Comparison of ENCODE assay signal across 20 cellular contexts in genomic region chr9:97665742-97666141, GRCh38. TPM values are rescaled to one million over a fixed set of nuclear protein-coding genes. Genes with fewer than 3 reads are reported as not detected.
A peak's percentile ranks its signal among the peaks of the same experiment; 100 is the strongest.
DNase-seq lines count a peak whose midpoint lies in the region; ATAC-seq and TF ChIP-seq lines count a peak whose summit lies in the region.
"Had no signal": no experiment of that assay in that cellular context is flagged by ENCODE, and none has a peak within 500 bp of the region (broad histone marks: within the 10 kb centered on the region; RNA-seq: fewer than 3 reads in every experiment).

No MANE protein-coding gene starts in this region.

- no peaks in the 10 kb centered on the region for H3K27me3 Mint-ChIP-seq in activated CD4-positive, alpha-beta T cell treated with anti-CD3 and anti-CD28 coated beads for 36 hours
- no peaks in the 10 kb centered on the region for H3K27me3 Mint-ChIP-seq in activated naive CD8-positive, alpha-beta T cell treated with anti-CD3 and anti-CD28 coated beads, Interleukin-2, amount 50 U/mL, for 24 hours
- H3K27me3 Mint-ChIP-seq in stimulated activated naive CD8-positive, alpha-beta T cell treated with anti-CD3 and anti-CD28 coated beads, Interleukin-15, Interleukin-2, amounts not matched to agents 100 ng/mL and 50 ng/mL, for 24 hours: no peaks in the 10 kb centered on the region
- H3K27me3 Mint-ChIP-seq: CD4-positive, alpha-beta memory T cell had no signal

- no peaks in the 10 kb centered on the region for H3K9me3 Mint-ChIP-seq in activated CD4-positive, alpha-beta T cell treated with anti-CD3 and anti-CD28 coated beads for 36 hours (ENCODE audit: low read depth)
- H3K9me3 Mint-ChIP-seq in activated naive CD4-positive, alpha-beta T cell treated with anti-CD3 and anti-CD28 coated beads, Interleukin-2, amount 50 U/mL, for 72 hours: no peaks in the 10 kb centered on the region
- no peaks in the 10 kb centered on the region for H3K9me3 Mint-ChIP-seq in activated naive CD8-positive, alpha-beta T cell treated with anti-CD3 and anti-CD28 coated beads, Interleukin-2, amount 50 U/mL, for 24 hours
- H3K9me3 Mint-ChIP-seq in stimulated activated naive CD8-positive, alpha-beta T cell treated with anti-CD3 and anti-CD28 coated beads, Interleukin-15, Interleukin-2, amounts not matched to agents 100 ng/mL and 50 ng/mL, for 24 hours: no peaks in the 10 kb centered on the region
- H3K9me3 Mint-ChIP-seq: CD4-positive, alpha-beta memory T cell had no signal

- no peak overlapping the region for H3K4me3 ChIP-seq in dorsolateral prefrontal cortex
- H3K4me3 ChIP-seq: GM23248 had no signal

- intact Hi-C loops in activated CD4-positive, alpha-beta T cell treated with anti-CD3 and anti-CD28 coated beads for 36 hours (cut with DNase I, micrococcal nuclease): no loop called here
- intact Hi-C loops in dorsolateral prefrontal cortex (cut with DNase I): no loop called here

- TF ChIP-seq CTCF in dorsolateral prefrontal cortex (IDR thresholded peaks at IDR 0.05 in 54 of 56, conservative IDR thresholded peaks at IDR 0.05 in 2 of 56; ENCODE audit: low read depth in 1 of 56, partially characterized antibody in 56 of 56): no peak

- no peak overlapping the region for H3K4me3 Mint-ChIP-seq in activated CD4-positive, alpha-beta T cell treated with anti-CD3 and anti-CD28 coated beads for 36 hours
- H3K4me3 Mint-ChIP-seq in activated naive CD8-positive, alpha-beta T cell treated with anti-CD3 and anti-CD28 coated beads, Interleukin-2, amount 50 U/mL, for 24 hours: no peak overlapping the region
- no peak overlapping the region for H3K4me3 Mint-ChIP-seq in stimulated activated naive CD8-positive, alpha-beta T cell treated with anti-CD3 and anti-CD28 coated beads, Interleukin-15, Interleukin-2, amounts not matched to agents 100 ng/mL and 50 ng/mL, for 24 hours
- H3K4me3 Mint-ChIP-seq: CD4-positive, alpha-beta memory T cell had no signal

- POLR2A ChIA-PET in activated CD4-positive, alpha-beta T cell treated with anti-CD3 and anti-CD28 coated beads for 36 hours (lab: Charles Lee): no interaction called here

- DNase-seq in activated CD4-positive, alpha-beta T cell treated with anti-CD3 and anti-CD28 coated beads for 36 hours: no peak
- DNase-seq in activated CD4-positive, alpha-beta T cell treated with anti-CD3 and anti-CD28 coated beads, Interleukin-2, amount 50 U/mL, for 4 hours: no peak
- DNase-seq in activated naive CD4-positive, alpha-beta T cell treated with anti-CD3 and anti-CD28 coated beads, Interleukin-2, amount 50 U/mL, for 72 hours (ENCODE audit: low spot score in 2 of 2): no peak
- DNase-seq in activated naive CD4-positive, alpha-beta T cell treated with anti-CD3 and anti-CD28 coated beads, Interleukin-2, amount 50 U/mL, for 16 hours: no peak
- no peak for DNase-seq in activated naive CD8-positive, alpha-beta T cell treated with anti-CD3 and anti-CD28 coated beads, Interleukin-2, amount 50 U/mL, for 24 hours
- DNase-seq in dorsolateral prefrontal cortex: no peak
- no peak for DNase-seq in activated effector memory CD4-positive, alpha-beta T cell treated with anti-CD3 and anti-CD28 coated beads, Interleukin-2, amount 50 U/mL, for 16 hours
- DNase-seq: 8988T; BE2C; Calu3; CD4-positive, alpha-beta memory T cell; GF-D8; HCEC 1CT; NCI-H1417; NCI-H187; NCI-H2107; NCI-H510A treated with DMSO at 0.1 percent for 48 hours; NCI-H82 had no signal

- peak overlapping the region; percentile 48 for H3K27ac Mint-ChIP-seq in activated CD4-positive, alpha-beta T cell treated with anti-CD3 and anti-CD28 coated beads for 36 hours
- H3K27ac Mint-ChIP-seq in activated naive CD4-positive, alpha-beta T cell treated with anti-CD3 and anti-CD28 coated beads, Interleukin-2, amount 50 U/mL, for 72 hours: peak overlapping the region; percentile 8 to 71
- peak overlapping the region; percentile 80 for H3K27ac Mint-ChIP-seq in activated naive CD8-positive, alpha-beta T cell treated with anti-CD3 and anti-CD28 coated beads, Interleukin-2, amount 50 U/mL, for 24 hours
- peak overlapping the region; percentile 91 for H3K27ac Mint-ChIP-seq in stimulated activated naive CD8-positive, alpha-beta T cell treated with anti-CD3 and anti-CD28 coated beads, Interleukin-15, Interleukin-2, amounts not matched to agents 100 ng/mL and 50 ng/mL, for 24 hours

- peak; percentile 50 for ATAC-seq in activated CD4-positive, alpha-beta T cell treated with anti-CD3 and anti-CD28 coated beads for 36 hours
- peak; percentile 47 to 68 for ATAC-seq in activated naive CD4-positive, alpha-beta T cell treated with anti-CD3 and anti-CD28 coated beads, Interleukin-2, amount 50 U/mL, for 72 hours
- ATAC-seq in activated naive CD8-positive, alpha-beta T cell treated with anti-CD3 and anti-CD28 coated beads, Interleukin-2, amount 50 U/mL, for 24 hours: peak; percentile 84

- H3K27ac ChIP-seq in dorsolateral prefrontal cortex: peak overlapping the region in 1 of 59 donors; percentile 16
- H3K27ac ChIP-seq: GM23248 had no signal

- peaks cover 39% of the 10 kb centered on the region for H3K4me1 Mint-ChIP-seq in activated CD4-positive, alpha-beta T cell treated with anti-CD3 and anti-CD28 coated beads for 36 hours
- peaks cover 49% of the 10 kb centered on the region for H3K4me1 Mint-ChIP-seq in activated naive CD8-positive, alpha-beta T cell treated with anti-CD3 and anti-CD28 coated beads, Interleukin-2, amount 50 U/mL, for 24 hours
- H3K4me1 Mint-ChIP-seq in stimulated activated naive CD8-positive, alpha-beta T cell treated with anti-CD3 and anti-CD28 coated beads, Interleukin-15, Interleukin-2, amounts not matched to agents 100 ng/mL and 50 ng/mL, for 24 hours (ENCODE audit: low read depth): peaks cover 52% of the 10 kb centered on the region

- no peaks in the 10 kb centered on the region for H3K27me3 ChIP-seq in dorsolateral prefrontal cortex
- H3K27me3 ChIP-seq: BE2C had no signal

- H3K36me3 Mint-ChIP-seq in activated CD4-positive, alpha-beta T cell treated with anti-CD3 and anti-CD28 coated beads for 36 hours (ENCODE audit: low read depth): peaks cover 62% of the 10 kb centered on the region
- peaks cover 0 to 44% of the 10 kb centered on the region in 2 donors for H3K36me3 Mint-ChIP-seq in activated naive CD4-positive, alpha-beta T cell treated with anti-CD3 and anti-CD28 coated beads, Interleukin-2, amount 50 U/mL, for 72 hours
- H3K36me3 Mint-ChIP-seq in activated naive CD8-positive, alpha-beta T cell treated with anti-CD3 and anti-CD28 coated beads, Interleukin-2, amount 50 U/mL, for 24 hours (ENCODE audit: low read depth): peaks cover 77% of the 10 kb centered on the region
- peaks cover 91% of the 10 kb centered on the region for H3K36me3 Mint-ChIP-seq in stimulated activated naive CD8-positive, alpha-beta T cell treated with anti-CD3 and anti-CD28 coated beads, Interleukin-15, Interleukin-2, amounts not matched to agents 100 ng/mL and 50 ng/mL, for 24 hours (ENCODE audit: low read depth)

- CTCF ChIA-PET in activated CD4-positive, alpha-beta T cell treated with anti-CD3 and anti-CD28 coated beads for 36 hours (lab: Charles Lee): no interaction called here

RNA-seq across cellular contexts. Expression of gene XPA, which starts 31.4 kb away (rescaled TPM):
- total RNA-seq in activated CD4-positive, alpha-beta T cell treated with anti-CD3 and anti-CD28 coated beads for 36 hours: 10 to 100 TPM in 1 of 2 experiments, 1 to 10 TPM in 1; 8.7 to 11.1 TPM
- total RNA-seq in activated naive CD4-positive, alpha-beta T cell treated with anti-CD3 and anti-CD28 coated beads, Interleukin-2, amount 50 U/mL, for 72 hours: 1 to 10 TPM; 7.7 to 8.4 TPM
- 10 to 100 TPM; 12.5 to 32.8 (median 21.9) TPM for total RNA-seq in dorsolateral prefrontal cortex

RNA-seq across cellular contexts. Expression of gene NCBP1, which starts 32.1 kb away (rescaled TPM):
- 10 to 100 TPM; 42.2 to 43.0 TPM for total RNA-seq in activated CD4-positive, alpha-beta T cell treated with anti-CD3 and anti-CD28 coated beads for 36 hours
- 10 to 100 TPM; 36.9 to 41.2 TPM for total RNA-seq in activated naive CD4-positive, alpha-beta T cell treated with anti-CD3 and anti-CD28 coated beads, Interleukin-2, amount 50 U/mL, for 72 hours
- 10 to 100 TPM; 17.9 to 48.7 (median 32.4) TPM for total RNA-seq in dorsolateral prefrontal cortex

RNA-seq across cellular contexts. Expression of gene TSTD2, which starts 32.6 kb away (rescaled TPM):
- total RNA-seq in activated CD4-positive, alpha-beta T cell treated with anti-CD3 and anti-CD28 coated beads for 36 hours: 10 to 100 TPM; 12.7 to 15.0 TPM
- 10 to 100 TPM; 14.2 to 18.1 TPM for total RNA-seq in activated naive CD4-positive, alpha-beta T cell treated with anti-CD3 and anti-CD28 coated beads, Interleukin-2, amount 50 U/mL, for 72 hours
- 10 to 100 TPM; 17.7 to 33.6 (median 25.5) TPM for total RNA-seq in dorsolateral prefrontal cortex

Comparison
In these comparisons a context has a peak if more than half of its experiments do, and no peak if none do; other contexts are left out.
1. H3K27ac Mint-ChIP-seq: peak in every context shown above with its lines; median percentile 91 in stimulated activated naive CD8-positive, alpha-beta T cell treated with anti-CD3 and anti-CD28 coated beads, Interleukin-15, Interleukin-2, amounts not matched to agents 100 ng/mL and 50 ng/mL, for 24 hours; 80 in activated naive CD8-positive, alpha-beta T cell treated with anti-CD3 and anti-CD28 coated beads, Interleukin-2, amount 50 U/mL, for 24 hours; 48 in activated CD4-positive, alpha-beta T cell treated with anti-CD3 and anti-CD28 coated beads for 36 hours; 40 in activated naive CD4-positive, alpha-beta T cell treated with anti-CD3 and anti-CD28 coated beads, Interleukin-2, amount 50 U/mL, for 72 hours.